ENCODE assay signal across 1 cellular context in genomic region chr19:48625891-48626327, GRCh38.
TF ChIP-seq lines count a peak whose summit lies in the region.

No MANE protein-coding gene starts in this region.

TF ChIP-seq in HCT116, 20 proteins besides CTCF, POLR2A, EP300 and RAD21:
- TF ChIP-seq ELF1 (IDR thresholded peaks at IDR 0.05; ENCODE audit: borderline replicate concordance, low read depth) = no peak
- TF ChIP-seq EZH2phosphoT487 (IDR thresholded peaks at IDR 0.05; ENCODE audit: borderline replicate concordance) = no peak
- no peak for TF ChIP-seq ZFX (IDR thresholded peaks at IDR 0.05)
- no peak for TF ChIP-seq CEBPB (IDR thresholded peaks at IDR 0.05; ENCODE audit: low read depth)
- no peak for TF ChIP-seq MAX (IDR thresholded peaks at IDR 0.05)
- TF ChIP-seq YY1 (IDR thresholded peaks at IDR 0.05; ENCODE audit: extremely low read depth, insufficient replicate concordance, low read depth, low read length) = no peak
- no peak for TF ChIP-seq REST (IDR thresholded peaks at IDR 0.05; ENCODE audit: low read depth)
- no peak for TF ChIP-seq FOSL1 (IDR thresholded peaks at IDR 0.05; ENCODE audit: low read depth)
- TF ChIP-seq SP1 (IDR thresholded peaks at IDR 0.05; ENCODE audit: low read depth) = no peak
- TF ChIP-seq EGR1 (IDR thresholded peaks at IDR 0.05; ENCODE audit: low read depth) = no peak
- TF ChIP-seq ZNF274 (IDR thresholded peaks at IDR 0.05; ENCODE audit: low read depth, low read length) = no peak
- no peak for TF ChIP-seq CBX3 (IDR thresholded peaks at IDR 0.05; ENCODE audit: low read depth)
- no peak for TF ChIP-seq POLR2AphosphoS5 (IDR thresholded peaks at IDR 0.05; ENCODE audit: low read depth, low read length)
- TF ChIP-seq ZBTB33 (IDR thresholded peaks at IDR 0.05; ENCODE audit: extremely low read depth, insufficient replicate concordance, low read length) = no peak
TF ChIP-seq in HCT116: peak in this region for 0.
